Comparison of ENCODE assay signal across 17 cellular contexts in the genomic region with DNA sequence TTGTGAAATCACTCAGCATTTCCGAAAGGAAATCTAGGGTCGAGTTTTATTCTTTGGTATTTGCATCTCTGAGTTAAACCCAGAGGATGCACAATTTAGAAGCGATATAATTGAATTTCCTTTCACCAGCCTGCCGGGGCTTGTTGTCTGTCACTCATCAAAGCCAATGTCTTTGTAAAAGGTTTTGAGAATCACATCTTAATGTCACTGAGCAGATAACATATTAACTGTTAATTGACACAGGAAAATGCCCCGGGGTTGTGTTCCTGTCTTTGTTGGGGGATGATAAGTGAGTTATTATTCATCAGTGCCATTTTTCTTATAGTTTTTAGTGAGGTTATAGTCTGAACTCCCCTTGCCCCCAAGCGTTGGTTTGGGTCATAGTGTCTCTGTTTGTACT.
"Had no signal": no experiment of that assay in that cellular context is flagged by ENCODE, and none has a peak within 500 bp of the region (broad histone marks: within the 10 kb centered on the region; RNA-seq: fewer than 3 reads in every experiment).

No MANE protein-coding gene starts in this region.

- H3K27ac ChIP-seq: esophagus squamous epithelium, suprapubic skin had no signal

- H3K4me3 ChIP-seq: esophagus squamous epithelium, heart left ventricle, suprapubic skin had no signal

- H3K36me3 ChIP-seq: esophagus squamous epithelium, heart left ventricle, suprapubic skin had no signal

- H3K9me3 ChIP-seq: esophagus squamous epithelium, heart left ventricle, suprapubic skin had no signal

- ATAC-seq: activated CD8-positive, alpha-beta memory T cell treated with anti-CD3 and anti-CD28 coated beads, Interleukin-2, amount 10 ng/mL, durations not matched to agents 7 days and 5 days; heart left ventricle; left ventricle myocardium superior; right cardiac atrium; stimulated activated naive CD8-positive, alpha-beta T cell treated with anti-CD3 and anti-CD28 coated beads, Interleukin-15, Interleukin-2, amounts not matched to agents 100 U/mL and 50 U/mL, for 24 hours had no signal

- H3K27me3 ChIP-seq: esophagus squamous epithelium, heart left ventricle, suprapubic skin had no signal

- DNase-seq: activated CD4-positive, alpha-beta T cell treated with anti-CD3 and anti-CD28 coated beads, Interleukin-2, amount 50 U/mL, for 48 hours; activated CD4-positive, CD25-positive, alpha-beta regulatory T cell treated with anti-CD3 and anti-CD28 coated beads, Interleukin-2, amount 50 U/mL, for 72 hours; activated CD8-positive, alpha-beta memory T cell treated with anti-CD3 and anti-CD28 coated beads, Interleukin-2, amount 10 ng/mL, durations not matched to agents 7 days and 5 days; activated effector memory CD4-positive, alpha-beta T cell treated with anti-CD3 and anti-CD28 coated beads, Interleukin-2, amount 50 U/mL, for 16 hours; activated naive CD8-positive, alpha-beta T cell treated with anti-CD3 and anti-CD28 coated beads for 36 hours; activated T-cell treated with anti-CD3 and anti-CD28 coated beads, Interleukin-2, amount 50 U/mL, for 24 hours; anterior cingulate cortex; esophagus squamous epithelium; foreskin fibroblast; heart left ventricle; islet precursor cell; left ventricle myocardium superior; right cardiac atrium; stimulated activated CD4-positive, alpha-beta T cell treated with anti-CD3 and anti-CD28 coated beads, Interleukin-2, amount 100 ng/mL, for 24 hours; stimulated activated naive CD8-positive, alpha-beta T cell treated with anti-CD3 and anti-CD28 coated beads, Interleukin-15, Interleukin-2, amounts not matched to agents 100 U/mL and 50 U/mL, for 24 hours; T-helper 2 cell had no signal
